8 cellular contexts compared by ENCODE assay signal in genomic region chr10:72276421-72277339, GRCh38. TPM values are rescaled to one million over a fixed set of nuclear protein-coding genes. Genes with fewer than 3 reads are reported as not detected.
DNase-seq lines count a peak whose midpoint lies in the region; ATAC-seq, FAIRE-seq and TF ChIP-seq lines count a peak whose summit lies in the region.

No MANE protein-coding gene starts in this region.

- H3K4me1 ChIP-seq in GM23248 (ENCODE audit: insufficient read depth) (peaks cover 12% of the 10 kb centered on the region), foreskin keratinocyte (peaks cover 8% of the 10 kb centered on the region), spleen (peaks cover 22 to 71% (median 49%) of the 10 kb centered on the region in 6 donors)

- peaks cover 15% of the 10 kb centered on the region for H3K36me3 ChIP-seq in GM23248 (ENCODE audit: low read depth)
- peaks cover 6 to 29% (median 18%) of the 10 kb centered on the region in 6 donors for H3K36me3 ChIP-seq in spleen

- peak; percentile 0 for ATAC-seq in activated CD8-positive, alpha-beta T cell treated with anti-CD3 and anti-CD28 coated beads for 36 hours
- ATAC-seq in foreskin keratinocyte = no peak

- intact Hi-C loops in activated CD8-positive, alpha-beta T cell treated with anti-CD3 and anti-CD28 coated beads for 36 hours (cut with micrococcal nuclease) = no loop called here
- intact Hi-C loops in spleen (cut with DNase I; ENCODE audit: low total_unique reads) = loop anchor here (10.0 kb wide), 1 partner anchor 62 kb away; the partner anchor contains the start of genes ANAPC16 and ASCC1

- peak overlapping the region; percentile 65 for H3K27ac ChIP-seq in GM23248
- H3K27ac ChIP-seq in foreskin keratinocyte = peak overlapping the region; percentile 92
- peak overlapping the region; percentile 89 to 99 (median 97) for H3K27ac ChIP-seq in spleen

- H2AFZ ChIP-seq in GM23248 = no peak overlapping the region

- peaks cover 28% of the 10 kb centered on the region for H3K79me2 ChIP-seq in GM23248 (ENCODE audit: insufficient read depth)

- POLR2A ChIA-PET in activated CD8-positive, alpha-beta T cell treated with anti-CD3 and anti-CD28 coated beads for 36 hours (lab: Charles Lee) = interaction anchor here (1.3 to 13.5 kb wide), 14 partner anchors 7 to 76 kb away, joined by 5 to 290 read pairs (median 16); partner anchors contain the start of genes ANAPC16 and ASCC1

- no peak for FAIRE-seq in urothelium cell line (lab: Jason Lieb, UNC)
- no peak for FAIRE-seq in GM19239 (lab: Jason Lieb, UNC)

- CTCF ChIA-PET in activated CD8-positive, alpha-beta T cell treated with anti-CD3 and anti-CD28 coated beads for 36 hours (lab: Charles Lee) = interaction anchor here (0.9 to 11.4 kb wide), 8 partner anchors 11 to 62 kb away, joined by 3 to 164 read pairs (median 32); no protein-coding TSS in a partner anchor

- TF ChIP-seq CTCF in AG09309 (IDR thresholded peaks at IDR 0.05; ENCODE audit: control insufficient read depth, insufficient read depth, low read depth, low read length, missing control alignments) (no peak), foreskin keratinocyte (conservative IDR thresholded peaks at IDR 0.05) (no peak), spleen (IDR thresholded peaks at IDR 0.05 in 8 of 11, conservative IDR thresholded peaks at IDR 0.05 in 3 of 11) (no peak)
- no peak for TF ChIP-seq CTCF in activated CD8-positive, alpha-beta T cell treated with anti-CD3 and anti-CD28 coated beads for 36 hours (IDR thresholded peaks at IDR 0.05)

- WGBS in GM23248 (ENCODE audit: low coverage in 1 of 2, low lambda C conversion rate in 2 of 2, missing lambda C conversion rate in 2 of 2), 2 experiments = 69 to 77% methylated on average over 6 of the region's 6 CpGs
- WGBS in spleen, 5 donors = 69 to 84% (median 73%) methylated on average over 6 of the region's 6 CpGs

- H3F3A ChIP-seq in GM23248 (ENCODE audit: insufficient read depth) = peaks cover 42% of the 10 kb centered on the region

- H3K27me3 ChIP-seq in GM23248 (replicated peaks; ENCODE audit: insufficient read depth) = no peaks in the 10 kb centered on the region
- no peaks in the 10 kb centered on the region for H3K27me3 ChIP-seq in foreskin keratinocyte
- H3K27me3 ChIP-seq in spleen (replicated peaks in 1 of 7) = no peaks in the 10 kb centered on the region

- H3K9me3 Mint-ChIP-seq in activated CD8-positive, alpha-beta T cell treated with anti-CD3 and anti-CD28 coated beads for 36 hours = no peaks in the 10 kb centered on the region

- H3K9ac ChIP-seq in GM23248 = peak overlapping the region; percentile 83

- H3K9me3 ChIP-seq in GM23248 (ENCODE audit: low read depth) (no peaks in the 10 kb centered on the region), spleen (no peaks in the 10 kb centered on the region)

- peak overlapping the region; percentile 97 for H3K27ac Mint-ChIP-seq in activated CD8-positive, alpha-beta T cell treated with anti-CD3 and anti-CD28 coated beads for 36 hours

- H4K20me1 ChIP-seq in GM23248 (ENCODE audit: insufficient read depth) = no peaks in the 10 kb centered on the region; the same call in 1 of the 2 replicates

- H3K4me3 ChIP-seq in AG09309 (ENCODE audit: control insufficient read depth, low read depth, low read length) = peak overlapping the region; percentile 93
- peak overlapping the region; percentile 92 for H3K4me3 ChIP-seq in GM23248
- peak overlapping the region in 7 of 8 donors; percentile 82 to 98 (median 93) for H3K4me3 ChIP-seq in spleen

- H3K9me2 ChIP-seq in GM23248 (ENCODE audit: insufficient read depth) = no peaks in the 10 kb centered on the region

- H3K36me3 Mint-ChIP-seq in activated CD8-positive, alpha-beta T cell treated with anti-CD3 and anti-CD28 coated beads for 36 hours (ENCODE audit: low read depth) = peaks cover 37% of the 10 kb centered on the region

- peaks cover 32% of the 10 kb centered on the region for H3K4me1 Mint-ChIP-seq in activated CD8-positive, alpha-beta T cell treated with anti-CD3 and anti-CD28 coated beads for 36 hours (ENCODE audit: low read depth)

- H3K27me3 Mint-ChIP-seq in activated CD8-positive, alpha-beta T cell treated with anti-CD3 and anti-CD28 coated beads for 36 hours = no peaks in the 10 kb centered on the region

- peak in 1 of 3 donors; percentile 32 for TF ChIP-seq POLR2A in spleen (IDR thresholded peaks at IDR 0.05)

- DNase-seq in AG09309 (ENCODE audit: low read depth) = no peak
- peak; percentile 72 for DNase-seq in GM23248
- peak; percentile 57 for DNase-seq in activated CD8-positive, alpha-beta T cell treated with anti-CD3 and anti-CD28 coated beads for 36 hours
- peak in 1 of 2 donors; percentile 87 for DNase-seq in foreskin keratinocyte
- no peak for DNase-seq in spleen
- no peak for DNase-seq in urothelium cell line (ENCODE audit: low spot score)
- DNase-seq in COR-L47 (lab: John Stamatoyannopoulos, UW) = no peak
- DNase-seq in GM19239 (ENCODE audit: insufficient read length, low spot score) = no peak

- H3K4me2 ChIP-seq in GM23248 (ENCODE audit: unreplicated experiment) = peak overlapping the region; percentile 88

- in situ Hi-C loops in GM23248 (cut with MboI) = no loop called here

- H3K4me3 Mint-ChIP-seq in activated CD8-positive, alpha-beta T cell treated with anti-CD3 and anti-CD28 coated beads for 36 hours = peak overlapping the region; percentile 100

RNA-seq across cellular contexts. Expression of gene DDIT4, which starts 3.0 kb away (rescaled TPM):
- total RNA-seq in GM23248 (2014; rRNA removed; shearing (Covaris generic)) = 188 and 199 TPM in 2 replicates
- polyA plus RNA-seq in GM23248 (2016; fragmentation: Nextera tagmentation; extraction: Ambion mirVana) (144 and 155 TPM in 2 replicates), foreskin keratinocyte (260 and 285 TPM in 2 replicates), spleen (100 to 1,000 TPM in 2 of 3 donors, 10 to 100 TPM in 1; 99.3 to 247 (median 209) TPM)
- total RNA-seq in activated CD8-positive, alpha-beta T cell treated with anti-CD3 and anti-CD28 coated beads for 36 hours = 1,000 to 10,000 TPM; 1,071 to 1,096 TPM
- total RNA-seq in foreskin keratinocyte (276 and 302 TPM in 2 replicates), spleen (100 to 1,000 TPM; 103 to 308 (median 249) TPM)

Comparison
In these comparisons a context has a peak if more than half of its experiments do, and no peak if none do; other contexts are left out.
1. DNase-seq: peak in GM23248 (single experiment) and activated CD8-positive, alpha-beta T cell treated with anti-CD3 and anti-CD28 coated beads for 36 hours (single experiment); none in AG09309 (single experiment), spleen (single experiment), urothelium cell line (single experiment), COR-L47 (single experiment) and GM19239 (single experiment).
2. Peak in every context shown above with its lines, with median percentiles within 50 percentile points of each other: H3K4me3 ChIP-seq and H3K27ac ChIP-seq.